16 cellular contexts compared by ENCODE assay signal in the genomic region with DNA sequence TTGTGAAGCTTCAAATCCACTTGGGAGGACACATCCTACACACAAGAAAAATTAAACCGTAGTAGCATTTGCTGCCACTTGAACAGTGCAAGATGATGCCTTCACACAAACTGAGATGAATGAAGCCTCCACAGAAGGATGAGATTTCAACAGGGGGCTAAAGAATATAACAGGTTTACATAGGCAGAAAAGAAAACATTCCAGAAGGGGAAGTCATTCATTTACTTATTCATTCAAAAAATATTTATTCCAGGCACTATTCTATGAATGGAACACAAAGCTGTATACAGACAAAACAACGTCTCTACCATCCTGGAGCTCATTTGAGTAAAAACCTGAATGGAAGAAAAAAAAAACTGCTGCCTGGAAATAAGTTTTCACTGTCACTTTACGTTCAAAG.
DNase-seq lines count a peak whose midpoint lies in the region; ATAC-seq, FAIRE-seq and TF ChIP-seq lines count a peak whose summit lies in the region.
"Had no signal": no experiment of that assay in that cellular context is flagged by ENCODE, and none has a peak within 500 bp of the region (broad histone marks: within the 10 kb centered on the region; RNA-seq: fewer than 3 reads in every experiment).

No MANE protein-coding gene starts in this region.

- ATAC-seq in SK-N-SH treated with all-trans-retinoic acid at 6 μM for 48 hours: peak; percentile 62
- ATAC-seq in GM19023 (IDR thresholded peaks at IDR 0.05; ENCODE audit: unreplicated experiment): no peak

- H3K36me3 ChIP-seq in endothelial cell of umbilical vein (ENCODE audit: control insufficient read depth in 2 of 2, extremely low read depth in 1 of 2, insufficient read depth in 2 of 2, low read length in 2 of 2) (no peaks in the 10 kb centered on the region), Peyer's patch (no peaks in the 10 kb centered on the region)

- in situ Hi-C loops in G401 (cut with HindIII; ENCODE audit: low sequenced_read_pairs): no loop called here

- TF ChIP-seq POLR2A in endothelial cell of umbilical vein (IDR thresholded peaks at IDR 0.05; ENCODE audit: low read depth, low read length) (no peak), Peyer's patch (IDR thresholded peaks at IDR 0.05) (no peak)

- no peak for TF ChIP-seq CTCF in endothelial cell of umbilical vein (IDR thresholded peaks at IDR 0.05; ENCODE audit: extremely low read depth in 1 of 2, insufficient read depth in 1 of 2, low read depth in 1 of 2, low read length in 2 of 2)
- no peak for TF ChIP-seq CTCF in Peyer's patch (IDR thresholded peaks at IDR 0.05)

- H3K9me1 ChIP-seq in endothelial cell of umbilical vein (replicated peaks; ENCODE audit: control insufficient read depth, extremely low read depth, insufficient read depth, low read length): no peaks in the 10 kb centered on the region

- no TSS peak for BruUV-seq in endothelial cell of umbilical vein (replicated peaks; lab: Mats Ljungman, UMichigan)

- DNase-seq in HCEC 1CT (peak; percentile 5), endothelial cell of umbilical vein (ENCODE audit: low read depth, low spot score) (no peak), iris pigment epithelial cell (ENCODE audit: low read depth) (peak; percentile 42), Peyer's patch (no peak), activated gamma-delta T cell (lab: John Stamatoyannopoulos, UW) (no peak), G401 (ENCODE audit: low spot score) (no peak)
- DNase-seq: H9, KBM-7, NCI-H1048, NCI-H146, NCI-H2081 treated with DMSO at 0.1 percent for 48 hours, NCI-H2227 treated with DMSO at 0.1 percent for 48 hours, SHP77 treated with DMSO at 0.1 percent for 48 hours had no signal

- H3K27ac ChIP-seq in endothelial cell of umbilical vein (ENCODE audit: insufficient read depth, low read depth, low read length): no peak overlapping the region
- no peak overlapping the region for H3K27ac ChIP-seq in Peyer's patch

- POLR2A ChIA-PET in endothelial cell of umbilical vein (lab: Charles Lee): no interaction called here

- H3K4me3 ChIP-seq in endothelial cell of umbilical vein (replicated peaks in 1 of 3; ENCODE audit: insufficient read depth in 1 of 3, low read depth in 1 of 3, low read length in 3 of 3): no peak overlapping the region
- no peak overlapping the region for H3K4me3 ChIP-seq in Peyer's patch

- H3K4me2 ChIP-seq in endothelial cell of umbilical vein (ENCODE audit: insufficient read depth, low read length): no peak overlapping the region

- FAIRE-seq in endothelial cell of umbilical vein (lab: Jason Lieb, UNC): no peak
- FAIRE-seq: RCC 7860 had no signal

- H2AFZ ChIP-seq in endothelial cell of umbilical vein (ENCODE audit: low read depth, low read length): peak overlapping the region; percentile 44

- no peaks in the 10 kb centered on the region for H3K9me3 ChIP-seq in endothelial cell of umbilical vein (replicated peaks; ENCODE audit: control insufficient read depth, insufficient read depth, low read length)
- H3K9me3 ChIP-seq in Peyer's patch: no peaks in the 10 kb centered on the region

- H3K9ac ChIP-seq in endothelial cell of umbilical vein (replicated peaks; ENCODE audit: extremely low read depth, insufficient read depth, low read length): no peak overlapping the region

- H4K20me1 ChIP-seq in endothelial cell of umbilical vein (replicated peaks; ENCODE audit: control insufficient read depth, extremely low read depth, insufficient read depth, low read length): no peaks in the 10 kb centered on the region

- CTCF ChIA-PET in endothelial cell of umbilical vein (lab: Charles Lee): interaction anchor here (0.7 to 9.5 kb wide), 19 partner anchors 13 to 1516 kb away, joined by 3 to 354 read pairs (median 5); no protein-coding TSS in a partner anchor

- dilution Hi-C loops in endothelial cell of umbilical vein (cut with MboI; ENCODE audit: extremely low pct_ligation_motif_present, low sequenced_read_pairs): no loop called here

- intact Hi-C loops in endothelial cell of umbilical vein (cut with micrococcal nuclease): loop anchor here (2.0 kb wide), 1 partner anchor 415 kb away; no protein-coding TSS in a partner anchor

- H3K27me3 ChIP-seq in endothelial cell of umbilical vein (ENCODE audit: control insufficient read depth in 2 of 2, insufficient read depth in 2 of 2, low read length in 2 of 2) (peaks cover 0 to 1% of the 10 kb centered on the region in 2 experiments), Peyer's patch (no peaks in the 10 kb centered on the region)

- H3K4me1 ChIP-seq in endothelial cell of umbilical vein (ENCODE audit: control insufficient read depth, extremely low read depth, insufficient read depth, low read length) (no peaks in the 10 kb centered on the region), Peyer's patch (no peaks in the 10 kb centered on the region)

- no peaks in the 10 kb centered on the region for H3K79me2 ChIP-seq in endothelial cell of umbilical vein (ENCODE audit: control insufficient read depth, insufficient read depth, low read length)

TF ChIP-seq in SK-N-SH treated with all-trans-retinoic acid at 6 μM for 48 hours, 23 proteins besides CTCF, POLR2A, EP300 and RAD21 (continues in another document):
- TF ChIP-seq POU6F1 (CRISPR knock-in tag; IDR thresholded peaks at IDR 0.05; ENCODE audit: borderline replicate concordance, low read depth) (no peak), RARB (CRISPR knock-in tag; IDR thresholded peaks at IDR 0.05) (no peak), ZNF70 (CRISPR knock-in tag; IDR thresholded peaks at IDR 0.05) (no peak), ZC3H10 (CRISPR knock-in tag; IDR thresholded peaks at IDR 0.05) (no peak), TCF4 (CRISPR knock-in tag; IDR thresholded peaks at IDR 0.05; ENCODE audit: borderline replicate concordance) (no peak), GLIS3 (CRISPR knock-in tag; IDR thresholded peaks at IDR 0.05) (no peak), ZFP3 (CRISPR knock-in tag; IDR thresholded peaks at IDR 0.05) (no peak), OSR1 (CRISPR knock-in tag; IDR thresholded peaks at IDR 0.05) (no peak)

TF ChIP-seq in endothelial cell of umbilical vein, 7 proteins besides CTCF, POLR2A, EP300 and RAD21:
- TF ChIP-seq GATA2 (IDR thresholded peaks at IDR 0.05; ENCODE audit: insufficient read depth, insufficient read length, low read depth, low read length): no peak

Comparison
In these comparisons a context has a peak if more than half of its experiments do, and no peak if none do; other contexts are left out.
1. DNase-seq: peak in HCEC 1CT (single experiment) and iris pigment epithelial cell (single experiment); none in endothelial cell of umbilical vein (single experiment), Peyer's patch (0 of 3), activated gamma-delta T cell (single experiment) and G401 (single experiment).